Comparison of ENCODE assay signal across 16 cellular contexts in genomic region chr12:129997239-129997638, GRCh38.
A peak's percentile ranks its signal among the peaks of the same experiment; 100 is the strongest.
DNase-seq lines count a peak whose midpoint lies in the region; ATAC-seq and TF ChIP-seq lines count a peak whose summit lies in the region.
"Had no signal": no experiment of that assay in that cellular context is flagged by ENCODE, and none has a peak within 500 bp of the region (broad histone marks: within the 10 kb centered on the region; RNA-seq: fewer than 3 reads in every experiment).

No MANE protein-coding gene starts in this region.

- peaks cover 43% of the 10 kb centered on the region for H3K27me3 Mint-ChIP-seq in endodermal cell (ENCODE audit: insufficient read depth)

- H3K4me1 ChIP-seq in ES-I3 (ENCODE audit: insufficient read depth, low read length) (peaks cover 20% of the 10 kb centered on the region), HUES6 (ENCODE audit: control insufficient read depth, insufficient read depth, low read length) (peaks cover 22% of the 10 kb centered on the region), endodermal cell (ENCODE audit: control insufficient read depth, insufficient read depth, low read length) (no peaks in the 10 kb centered on the region), osteoblast (ENCODE audit: insufficient read depth, low read length) (no peaks in the 10 kb centered on the region)
- H3K4me1 ChIP-seq: BLaER1, Caco-2 had no signal

- H2AFZ ChIP-seq in osteoblast (ENCODE audit: low read length) = no peak overlapping the region

- WGBS in endodermal cell (ENCODE audit: insufficient coverage in 1 of 2, insufficient read length in 1 of 2), 2 experiments = 39 to 75% methylated on average over 1 to 5 of the region's 5 CpGs

- no peak overlapping the region for H3K4me2 ChIP-seq in osteoblast (ENCODE audit: insufficient read depth, low read length)
- H3K4me2 ChIP-seq: BLaER1 had no signal

- H3K9me3 Mint-ChIP-seq in endodermal cell = no peaks in the 10 kb centered on the region

- no peaks in the 10 kb centered on the region for H3K79me2 ChIP-seq in osteoblast (ENCODE audit: insufficient read depth, low read length)

- H3K36me3 ChIP-seq in ES-I3 (ENCODE audit: insufficient read depth, low read length) = no peaks in the 10 kb centered on the region
- no peaks in the 10 kb centered on the region for H3K36me3 ChIP-seq in HUES6 (ENCODE audit: control insufficient read depth, insufficient read depth, low read length)
- H3K36me3 ChIP-seq in endodermal cell (ENCODE audit: control insufficient read depth, insufficient read depth, low read length) = no peaks in the 10 kb centered on the region
- H3K36me3 ChIP-seq in osteoblast (ENCODE audit: insufficient read depth, low read length) = no peaks in the 10 kb centered on the region
- H3K36me3 ChIP-seq: BLaER1 had no signal

- no peak overlapping the region for H3K4me3 Mint-ChIP-seq in endodermal cell

- H3K9me3 ChIP-seq in ES-I3 (ENCODE audit: control insufficient read depth, insufficient read depth, low read length) (peaks cover 3% of the 10 kb centered on the region; the same call in 1 of the 2 replicates), HUES6 (ENCODE audit: control insufficient read depth, insufficient read depth, low read depth, low read length) (peaks cover 12% of the 10 kb centered on the region), endodermal cell (ENCODE audit: control insufficient read depth, low read length) (no peaks in the 10 kb centered on the region), iPS-18c (ENCODE audit: control insufficient read depth, insufficient read depth, low read length) (no peaks in the 10 kb centered on the region), osteoblast (ENCODE audit: low read depth, low read length) (no peaks in the 10 kb centered on the region)
- H3K9me3 ChIP-seq: BLaER1, Caco-2 had no signal

- H3K27ac Mint-ChIP-seq in endodermal cell = no peak overlapping the region
- H3K27ac Mint-ChIP-seq: CD8-positive, alpha-beta memory T cell had no signal

- TF ChIP-seq CTCF in endodermal cell (conservative IDR thresholded peaks at IDR 0.05) = no peak
- TF ChIP-seq CTCF in osteoblast (IDR thresholded peaks at IDR 0.05; ENCODE audit: extremely low read depth, low read depth, low read length) = no peak

- ATAC-seq in GM21390 (IDR thresholded peaks at IDR 0.05; ENCODE audit: unreplicated experiment) (no peak), HG02885 (IDR thresholded peaks at IDR 0.05; ENCODE audit: poor library complexity, unreplicated experiment) (no peak)
- ATAC-seq: GM12878, HCT116 had no signal

- 0 out of 2 replicates have a peak overlapping the region, but pooled peaks have one; percentile 1 for H3K9ac ChIP-seq in ES-I3 (ENCODE audit: low read depth, low read length)
- H3K9ac ChIP-seq in HUES6 (ENCODE audit: low read length) = peak overlapping the region; percentile 4
- no peak overlapping the region for H3K9ac ChIP-seq in endodermal cell (ENCODE audit: extremely low read depth, low read length, poor library complexity, severe bottlenecking)
- H3K9ac ChIP-seq: BLaER1 had no signal

- H3K27me3 ChIP-seq in HUES6 (ENCODE audit: control insufficient read depth, insufficient read depth, low read length) (peaks cover 24% of the 10 kb centered on the region), endodermal cell (ENCODE audit: control insufficient read depth, insufficient read depth, low read length, poor library complexity, severe bottlenecking) (peaks cover 7% of the 10 kb centered on the region), osteoblast (ENCODE audit: insufficient read depth, low read length) (no peaks in the 10 kb centered on the region)
- H3K27me3 ChIP-seq: BLaER1 had no signal

- H3K27ac ChIP-seq in HUES6 (ENCODE audit: low read depth, low read length) (peak overlapping the region; percentile 8; the same call in 1 of the 2 replicates), endodermal cell (ENCODE audit: low read depth, low read length) (no peak overlapping the region), osteoblast (ENCODE audit: low read depth, low read length) (no peak overlapping the region)
- H3K27ac ChIP-seq: BLaER1 had no signal

- H3K4me3 ChIP-seq in HUES6 (ENCODE audit: low read depth, low read length) = peak overlapping the region; percentile 46
- no peak overlapping the region for H3K4me3 ChIP-seq in endodermal cell (ENCODE audit: low read length)
- peak overlapping the region; percentile 25; the same call in 1 of the 2 replicates for H3K4me3 ChIP-seq in iPS-18c (ENCODE audit: insufficient read depth, low read depth, low read length)
- H3K4me3 ChIP-seq in osteoblast (ENCODE audit: insufficient read depth, low read length) = no peak overlapping the region
- H3K4me3 ChIP-seq: BLaER1, GM12878 had no signal

- H3K4me1 Mint-ChIP-seq in endodermal cell = peaks cover 10% of the 10 kb centered on the region
- H3K4me1 Mint-ChIP-seq: CD8-positive, alpha-beta memory T cell had no signal

- peak; percentile 71 for DNase-seq in endodermal cell
- no peak for DNase-seq in osteoblast (ENCODE audit: insufficient read length, low spot score, missing footprints)
- DNase-seq in putamen (ENCODE audit: low spot score) = no peak
- DNase-seq: 8988T; AML-193; Caco-2; CD8-positive, alpha-beta memory T cell; GOT3 had no signal

- no peaks in the 10 kb centered on the region for H3K36me3 Mint-ChIP-seq in endodermal cell (ENCODE audit: low read depth)
- H3K36me3 Mint-ChIP-seq: CD8-positive, alpha-beta memory T cell had no signal

- no peaks in the 10 kb centered on the region for H4K20me1 ChIP-seq in osteoblast (ENCODE audit: insufficient read depth, low read length)
- H4K20me1 ChIP-seq: BLaER1 had no signal

Comparison
In these comparisons a context has a peak if more than half of its experiments do, and no peak if none do; other contexts are left out.
1. H3K4me3 ChIP-seq: peak in HUES6 (single experiment) and iPS-18c (single experiment); none in endodermal cell (single experiment) and osteoblast (single experiment).